Comparison of ENCODE assay signal across 3 cellular contexts in genomic region chr12:130702966-130703732, GRCh38.
TF ChIP-seq lines count a peak whose summit lies in the region.

No MANE protein-coding gene starts in this region.

TF ChIP-seq in SK-N-SH, 30 proteins besides CTCF, POLR2A, EP300 and RAD21:
- TF ChIP-seq RXRA (IDR thresholded peaks at IDR 0.05; ENCODE audit: borderline replicate concordance, low read depth) (no peak), ELF1 (IDR thresholded peaks at IDR 0.05) (no peak), GATA2 (CRISPR knock-in tag; IDR thresholded peaks at IDR 0.05) (no peak), ZBTB33 (IDR thresholded peaks at IDR 0.05; ENCODE audit: borderline replicate concordance, low read depth) (no peak), POLR2AphosphoS5 (IDR thresholded peaks at IDR 0.05; ENCODE audit: low read depth, low read length) (no peak), TAF1 (IDR thresholded peaks at IDR 0.05; ENCODE audit: borderline replicate concordance, low read depth, low read length) (no peak), MEF2A (IDR thresholded peaks at IDR 0.05; ENCODE audit: borderline replicate concordance, low read depth) (no peak), SIN3A (IDR thresholded peaks at IDR 0.05; ENCODE audit: borderline replicate concordance, low read depth, low read length) (no peak), MAX (IDR thresholded peaks at IDR 0.05; ENCODE audit: low read depth) (no peak), YY1 (IDR thresholded peaks at IDR 0.05; ENCODE audit: low read depth) (no peak), NRF1 (IDR thresholded peaks at IDR 0.05; ENCODE audit: low read depth, low read length) (no peak), FOXJ3 (CRISPR knock-in tag; IDR thresholded peaks at IDR 0.05) (no peak), GABPA (IDR thresholded peaks at IDR 0.05; ENCODE audit: low read depth) (no peak), JUND (IDR thresholded peaks at IDR 0.05) (no peak)

TF ChIP-seq in SK-N-SH treated with all-trans-retinoic acid at 6 μM for 48 hours, 23 proteins besides CTCF, POLR2A, EP300 and RAD21:
- no peak for TF ChIP-seq ZNF8 (CRISPR knock-in tag; IDR thresholded peaks at IDR 0.05)
- TF ChIP-seq POU6F1 (CRISPR knock-in tag; IDR thresholded peaks at IDR 0.05; ENCODE audit: borderline replicate concordance, low read depth), result no peak
- TF ChIP-seq ARNTL (CRISPR knock-in tag; IDR thresholded peaks at IDR 0.05; ENCODE audit: borderline replicate concordance, low read depth), result no peak
- no peak for TF ChIP-seq OSR1 (CRISPR knock-in tag; IDR thresholded peaks at IDR 0.05)
- no peak for TF ChIP-seq BACH2 (CRISPR knock-in tag; IDR thresholded peaks at IDR 0.05; ENCODE audit: borderline replicate concordance)
- TF ChIP-seq ESRRG (CRISPR knock-in tag; IDR thresholded peaks at IDR 0.05), result no peak

TF ChIP-seq in K562, 482 proteins besides CTCF, POLR2A, EP300 and RAD21:
- no peak for TF ChIP-seq U2AF1 (optimal IDR thresholded peaks at IDR 0.05; ENCODE audit: low read depth, low read length)
- TF ChIP-seq PHF8 (IDR thresholded peaks at IDR 0.05; ENCODE audit: borderline replicate concordance, low read length), result no peak
- no peak for TF ChIP-seq RNF2 (IDR thresholded peaks at IDR 0.05)
- peak; percentile 43 for TF ChIP-seq USF2 (CRISPR knock-in tag; IDR thresholded peaks at IDR 0.05)
- TF ChIP-seq TFE3 (CRISPR knock-in tag; IDR thresholded peaks at IDR 0.05), result peak; percentile 16; the same call in 1 of the 2 replicates
- TF ChIP-seq USF1 (CRISPR knock-in tag; IDR thresholded peaks at IDR 0.05), result 0 out of 2 replicates have a peak, but pooled peaks have one; percentile 14
TF ChIP-seq in K562: peak in this region for 3.
